ENCODE assay signal across 1 cellular context in the genomic region with DNA sequence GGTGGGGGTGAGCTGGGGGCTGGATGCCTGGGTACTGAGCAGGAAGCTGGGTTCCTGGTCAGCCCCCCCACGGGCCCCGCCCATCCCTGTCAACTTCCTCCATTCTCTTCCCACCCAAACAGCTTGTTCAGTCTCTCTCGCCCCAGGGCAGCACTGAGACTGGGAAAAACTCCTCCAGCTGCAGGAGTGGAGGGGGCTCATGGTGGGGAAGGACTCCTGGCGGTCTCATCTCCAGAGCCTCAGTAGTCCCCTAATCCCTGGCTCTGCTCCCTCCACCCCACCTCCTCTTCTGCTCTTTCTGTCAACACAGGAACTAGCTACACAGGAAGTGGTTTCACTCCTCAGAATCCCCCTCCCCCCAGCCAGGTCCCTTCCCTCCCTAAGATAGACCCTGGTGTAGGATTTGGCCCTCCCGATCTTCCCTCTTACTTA.
A peak's percentile ranks its signal among the peaks of the same experiment; 100 is the strongest.
TF ChIP-seq lines count a peak whose summit lies in the region.

A gene with protein sequence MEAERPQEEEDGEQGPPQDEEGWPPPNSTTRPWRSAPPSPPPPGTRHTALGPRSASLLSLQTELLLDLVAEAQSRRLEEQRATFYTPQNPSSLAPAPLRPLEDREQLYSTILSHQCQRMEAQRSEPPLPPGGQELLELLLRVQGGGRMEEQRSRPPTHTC (minus strand): TSS at position 36 of the 432 bp plus-strand sequence. CDS start 130 bp downstream, outside the sequence.

TF ChIP-seq in K562, 482 proteins besides CTCF, POLR2A, EP300 and RAD21 (continued from another document and continues in another):
- TF ChIP-seq, protein P1, sequence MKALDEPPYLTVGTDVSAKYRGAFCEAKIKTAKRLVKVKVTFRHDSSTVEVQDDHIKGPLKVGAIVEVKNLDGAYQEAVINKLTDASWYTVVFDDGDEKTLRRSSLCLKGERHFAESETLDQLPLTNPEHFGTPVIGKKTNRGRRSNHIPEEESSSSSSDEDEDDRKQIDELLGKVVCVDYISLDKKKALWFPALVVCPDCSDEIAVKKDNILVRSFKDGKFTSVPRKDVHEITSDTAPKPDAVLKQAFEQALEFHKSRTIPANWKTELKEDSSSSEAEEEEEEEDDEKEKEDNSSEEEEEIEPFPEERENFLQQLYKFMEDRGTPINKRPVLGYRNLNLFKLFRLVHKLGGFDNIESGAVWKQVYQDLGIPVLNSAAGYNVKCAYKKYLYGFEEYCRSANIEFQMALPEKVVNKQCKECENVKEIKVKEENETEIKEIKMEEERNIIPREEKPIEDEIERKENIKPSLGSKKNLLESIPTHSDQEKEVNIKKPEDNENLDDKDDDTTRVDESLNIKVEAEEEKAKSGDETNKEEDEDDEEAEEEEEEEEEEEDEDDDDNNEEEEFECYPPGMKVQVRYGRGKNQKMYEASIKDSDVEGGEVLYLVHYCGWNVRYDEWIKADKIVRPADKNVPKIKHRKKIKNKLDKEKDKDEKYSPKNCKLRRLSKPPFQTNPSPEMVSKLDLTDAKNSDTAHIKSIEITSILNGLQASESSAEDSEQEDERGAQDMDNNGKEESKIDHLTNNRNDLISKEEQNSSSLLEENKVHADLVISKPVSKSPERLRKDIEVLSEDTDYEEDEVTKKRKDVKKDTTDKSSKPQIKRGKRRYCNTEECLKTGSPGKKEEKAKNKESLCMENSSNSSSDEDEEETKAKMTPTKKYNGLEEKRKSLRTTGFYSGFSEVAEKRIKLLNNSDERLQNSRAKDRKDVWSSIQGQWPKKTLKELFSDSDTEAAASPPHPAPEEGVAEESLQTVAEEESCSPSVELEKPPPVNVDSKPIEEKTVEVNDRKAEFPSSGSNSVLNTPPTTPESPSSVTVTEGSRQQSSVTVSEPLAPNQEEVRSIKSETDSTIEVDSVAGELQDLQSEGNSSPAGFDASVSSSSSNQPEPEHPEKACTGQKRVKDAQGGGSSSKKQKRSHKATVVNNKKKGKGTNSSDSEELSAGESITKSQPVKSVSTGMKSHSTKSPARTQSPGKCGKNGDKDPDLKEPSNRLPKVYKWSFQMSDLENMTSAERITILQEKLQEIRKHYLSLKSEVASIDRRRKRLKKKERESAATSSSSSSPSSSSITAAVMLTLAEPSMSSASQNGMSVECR (CRISPR knock-in tag; IDR thresholded peaks at IDR 0.05) = no peak; the same call in none of the 2 replicates
- TF ChIP-seq ZNF695 (CRISPR knock-in tag; IDR thresholded peaks at IDR 0.05) (no peak), GATA2 (CRISPR knock-in tag; IDR thresholded peaks at IDR 0.05) (no peak), HNRNPUL1 (IDR thresholded peaks at IDR 0.05; ENCODE audit: low read length) (no peak), ZNF384 (IDR thresholded peaks at IDR 0.05; ENCODE audit: low read depth, low read length) (no peak), MEF2A (IDR thresholded peaks at IDR 0.05; ENCODE audit: control insufficient read depth, low read depth, low read length) (no peak), ZZZ3 (IDR thresholded peaks at IDR 0.05) (no peak), ZFX (CRISPR knock-in tag; IDR thresholded peaks at IDR 0.05) (no peak), BRCA1 (IDR thresholded peaks at IDR 0.05) (no peak), BRCA1 (CRISPR knock-in tag; IDR thresholded peaks at IDR 0.05) (no peak), FOSL1 (tag; conservative IDR thresholded peaks at IDR 0.05) (no peak), DPF2 (IDR thresholded peaks at IDR 0.05) (peak; percentile 68; the same call in 1 of the 2 replicates), GTF2F1 (IDR thresholded peaks at IDR 0.05; ENCODE audit: low read depth, low read length) (no peak), PRMT5 (CRISPR knock-in tag; IDR thresholded peaks at IDR 0.05) (no peak), SMARCE1 (IDR thresholded peaks at IDR 0.05) (peak; percentile 55), CREM (IDR thresholded peaks at IDR 0.05; ENCODE audit: low read depth) (no peak), PHB (CRISPR knock-in tag; IDR thresholded peaks at IDR 0.05) (no peak), SIX5 (IDR thresholded peaks at IDR 0.05; ENCODE audit: borderline replicate concordance in 1 of 2, insufficient read depth in 1 of 2, low read depth in 1 of 2, low read length in 2 of 2) (no peak), L3MBTL2 (IDR thresholded peaks at IDR 0.05) (no peak), PTBP1 (IDR thresholded peaks at IDR 0.05; ENCODE audit: low read depth, low read length) (no peak), EGR1 (conservative IDR thresholded peaks at IDR 0.05) (no peak), NFE2 (IDR thresholded peaks at IDR 0.05; ENCODE audit: low read depth) (no peak), NUFIP1 (IDR thresholded peaks at IDR 0.05; ENCODE audit: partially characterized antibody) (no peak), KDM1A (IDR thresholded peaks at IDR 0.05) (peak in 1 of 2 experiments; percentile 49; a peak in 1 of 4 replicates), CSDE1 (IDR thresholded peaks at IDR 0.05) (no peak), ZC3H11A (IDR thresholded peaks at IDR 0.05; ENCODE audit: low read depth, low read length) (no peak), DIDO1 (tag; IDR thresholded peaks at IDR 0.05; ENCODE audit: low read depth) (no peak), CCAR2 (IDR thresholded peaks at IDR 0.05; ENCODE audit: low read depth, low read length) (no peak), COPS2 (conservative IDR thresholded peaks at IDR 0.05) (no peak), PTRF (tag; IDR thresholded peaks at IDR 0.05) (no peak)
- TF ChIP-seq, protein P2, sequence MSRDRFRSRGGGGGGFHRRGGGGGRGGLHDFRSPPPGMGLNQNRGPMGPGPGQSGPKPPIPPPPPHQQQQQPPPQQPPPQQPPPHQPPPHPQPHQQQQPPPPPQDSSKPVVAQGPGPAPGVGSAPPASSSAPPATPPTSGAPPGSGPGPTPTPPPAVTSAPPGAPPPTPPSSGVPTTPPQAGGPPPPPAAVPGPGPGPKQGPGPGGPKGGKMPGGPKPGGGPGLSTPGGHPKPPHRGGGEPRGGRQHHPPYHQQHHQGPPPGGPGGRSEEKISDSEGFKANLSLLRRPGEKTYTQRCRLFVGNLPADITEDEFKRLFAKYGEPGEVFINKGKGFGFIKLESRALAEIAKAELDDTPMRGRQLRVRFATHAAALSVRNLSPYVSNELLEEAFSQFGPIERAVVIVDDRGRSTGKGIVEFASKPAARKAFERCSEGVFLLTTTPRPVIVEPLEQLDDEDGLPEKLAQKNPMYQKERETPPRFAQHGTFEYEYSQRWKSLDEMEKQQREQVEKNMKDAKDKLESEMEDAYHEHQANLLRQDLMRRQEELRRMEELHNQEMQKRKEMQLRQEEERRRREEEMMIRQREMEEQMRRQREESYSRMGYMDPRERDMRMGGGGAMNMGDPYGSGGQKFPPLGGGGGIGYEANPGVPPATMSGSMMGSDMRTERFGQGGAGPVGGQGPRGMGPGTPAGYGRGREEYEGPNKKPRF (IDR thresholded peaks at IDR 0.05; ENCODE audit: low read depth, low read length) = no peak
- TF ChIP-seq, protein P3, sequence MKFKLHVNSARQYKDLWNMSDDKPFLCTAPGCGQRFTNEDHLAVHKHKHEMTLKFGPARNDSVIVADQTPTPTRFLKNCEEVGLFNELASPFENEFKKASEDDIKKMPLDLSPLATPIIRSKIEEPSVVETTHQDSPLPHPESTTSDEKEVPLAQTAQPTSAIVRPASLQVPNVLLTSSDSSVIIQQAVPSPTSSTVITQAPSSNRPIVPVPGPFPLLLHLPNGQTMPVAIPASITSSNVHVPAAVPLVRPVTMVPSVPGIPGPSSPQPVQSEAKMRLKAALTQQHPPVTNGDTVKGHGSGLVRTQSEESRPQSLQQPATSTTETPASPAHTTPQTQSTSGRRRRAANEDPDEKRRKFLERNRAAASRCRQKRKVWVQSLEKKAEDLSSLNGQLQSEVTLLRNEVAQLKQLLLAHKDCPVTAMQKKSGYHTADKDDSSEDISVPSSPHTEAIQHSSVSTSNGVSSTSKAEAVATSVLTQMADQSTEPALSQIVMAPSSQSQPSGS (CRISPR knock-in tag; IDR thresholded peaks at IDR 0.05) = no peak
- TF ChIP-seq, protein P4, sequence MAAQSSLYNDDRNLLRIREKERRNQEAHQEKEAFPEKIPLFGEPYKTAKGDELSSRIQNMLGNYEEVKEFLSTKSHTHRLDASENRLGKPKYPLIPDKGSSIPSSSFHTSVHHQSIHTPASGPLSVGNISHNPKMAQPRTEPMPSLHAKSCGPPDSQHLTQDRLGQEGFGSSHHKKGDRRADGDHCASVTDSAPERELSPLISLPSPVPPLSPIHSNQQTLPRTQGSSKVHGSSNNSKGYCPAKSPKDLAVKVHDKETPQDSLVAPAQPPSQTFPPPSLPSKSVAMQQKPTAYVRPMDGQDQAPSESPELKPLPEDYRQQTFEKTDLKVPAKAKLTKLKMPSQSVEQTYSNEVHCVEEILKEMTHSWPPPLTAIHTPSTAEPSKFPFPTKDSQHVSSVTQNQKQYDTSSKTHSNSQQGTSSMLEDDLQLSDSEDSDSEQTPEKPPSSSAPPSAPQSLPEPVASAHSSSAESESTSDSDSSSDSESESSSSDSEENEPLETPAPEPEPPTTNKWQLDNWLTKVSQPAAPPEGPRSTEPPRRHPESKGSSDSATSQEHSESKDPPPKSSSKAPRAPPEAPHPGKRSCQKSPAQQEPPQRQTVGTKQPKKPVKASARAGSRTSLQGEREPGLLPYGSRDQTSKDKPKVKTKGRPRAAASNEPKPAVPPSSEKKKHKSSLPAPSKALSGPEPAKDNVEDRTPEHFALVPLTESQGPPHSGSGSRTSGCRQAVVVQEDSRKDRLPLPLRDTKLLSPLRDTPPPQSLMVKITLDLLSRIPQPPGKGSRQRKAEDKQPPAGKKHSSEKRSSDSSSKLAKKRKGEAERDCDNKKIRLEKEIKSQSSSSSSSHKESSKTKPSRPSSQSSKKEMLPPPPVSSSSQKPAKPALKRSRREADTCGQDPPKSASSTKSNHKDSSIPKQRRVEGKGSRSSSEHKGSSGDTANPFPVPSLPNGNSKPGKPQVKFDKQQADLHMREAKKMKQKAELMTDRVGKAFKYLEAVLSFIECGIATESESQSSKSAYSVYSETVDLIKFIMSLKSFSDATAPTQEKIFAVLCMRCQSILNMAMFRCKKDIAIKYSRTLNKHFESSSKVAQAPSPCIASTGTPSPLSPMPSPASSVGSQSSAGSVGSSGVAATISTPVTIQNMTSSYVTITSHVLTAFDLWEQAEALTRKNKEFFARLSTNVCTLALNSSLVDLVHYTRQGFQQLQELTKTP (IDR thresholded peaks at IDR 0.05; ENCODE audit: low read depth in 1 of 2, partially characterized antibody in 2 of 2) = peak in 1 of 2 experiments; percentile 76
- TF ChIP-seq, protein P5, sequence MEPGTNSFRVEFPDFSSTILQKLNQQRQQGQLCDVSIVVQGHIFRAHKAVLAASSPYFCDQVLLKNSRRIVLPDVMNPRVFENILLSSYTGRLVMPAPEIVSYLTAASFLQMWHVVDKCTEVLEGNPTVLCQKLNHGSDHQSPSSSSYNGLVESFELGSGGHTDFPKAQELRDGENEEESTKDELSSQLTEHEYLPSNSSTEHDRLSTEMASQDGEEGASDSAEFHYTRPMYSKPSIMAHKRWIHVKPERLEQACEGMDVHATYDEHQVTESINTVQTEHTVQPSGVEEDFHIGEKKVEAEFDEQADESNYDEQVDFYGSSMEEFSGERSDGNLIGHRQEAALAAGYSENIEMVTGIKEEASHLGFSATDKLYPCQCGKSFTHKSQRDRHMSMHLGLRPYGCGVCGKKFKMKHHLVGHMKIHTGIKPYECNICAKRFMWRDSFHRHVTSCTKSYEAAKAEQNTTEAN (CRISPR knock-in tag; IDR thresholded peaks at IDR 0.05) = no peak
- TF ChIP-seq, protein P6, sequence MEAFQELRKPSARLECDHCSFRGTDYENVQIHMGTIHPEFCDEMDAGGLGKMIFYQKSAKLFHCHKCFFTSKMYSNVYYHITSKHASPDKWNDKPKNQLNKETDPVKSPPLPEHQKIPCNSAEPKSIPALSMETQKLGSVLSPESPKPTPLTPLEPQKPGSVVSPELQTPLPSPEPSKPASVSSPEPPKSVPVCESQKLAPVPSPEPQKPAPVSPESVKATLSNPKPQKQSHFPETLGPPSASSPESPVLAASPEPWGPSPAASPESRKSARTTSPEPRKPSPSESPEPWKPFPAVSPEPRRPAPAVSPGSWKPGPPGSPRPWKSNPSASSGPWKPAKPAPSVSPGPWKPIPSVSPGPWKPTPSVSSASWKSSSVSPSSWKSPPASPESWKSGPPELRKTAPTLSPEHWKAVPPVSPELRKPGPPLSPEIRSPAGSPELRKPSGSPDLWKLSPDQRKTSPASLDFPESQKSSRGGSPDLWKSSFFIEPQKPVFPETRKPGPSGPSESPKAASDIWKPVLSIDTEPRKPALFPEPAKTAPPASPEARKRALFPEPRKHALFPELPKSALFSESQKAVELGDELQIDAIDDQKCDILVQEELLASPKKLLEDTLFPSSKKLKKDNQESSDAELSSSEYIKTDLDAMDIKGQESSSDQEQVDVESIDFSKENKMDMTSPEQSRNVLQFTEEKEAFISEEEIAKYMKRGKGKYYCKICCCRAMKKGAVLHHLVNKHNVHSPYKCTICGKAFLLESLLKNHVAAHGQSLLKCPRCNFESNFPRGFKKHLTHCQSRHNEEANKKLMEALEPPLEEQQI (IDR thresholded peaks at IDR 0.05) = no peak
- TF ChIP-seq, protein P7, sequence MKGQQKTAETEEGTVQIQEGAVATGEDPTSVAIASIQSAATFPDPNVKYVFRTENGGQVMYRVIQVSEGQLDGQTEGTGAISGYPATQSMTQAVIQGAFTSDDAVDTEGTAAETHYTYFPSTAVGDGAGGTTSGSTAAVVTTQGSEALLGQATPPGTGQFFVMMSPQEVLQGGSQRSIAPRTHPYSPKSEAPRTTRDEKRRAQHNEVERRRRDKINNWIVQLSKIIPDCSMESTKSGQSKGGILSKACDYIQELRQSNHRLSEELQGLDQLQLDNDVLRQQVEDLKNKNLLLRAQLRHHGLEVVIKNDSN (CRISPR knock-in tag; IDR thresholded peaks at IDR 0.05) = no peak
- TF ChIP-seq, protein P8, sequence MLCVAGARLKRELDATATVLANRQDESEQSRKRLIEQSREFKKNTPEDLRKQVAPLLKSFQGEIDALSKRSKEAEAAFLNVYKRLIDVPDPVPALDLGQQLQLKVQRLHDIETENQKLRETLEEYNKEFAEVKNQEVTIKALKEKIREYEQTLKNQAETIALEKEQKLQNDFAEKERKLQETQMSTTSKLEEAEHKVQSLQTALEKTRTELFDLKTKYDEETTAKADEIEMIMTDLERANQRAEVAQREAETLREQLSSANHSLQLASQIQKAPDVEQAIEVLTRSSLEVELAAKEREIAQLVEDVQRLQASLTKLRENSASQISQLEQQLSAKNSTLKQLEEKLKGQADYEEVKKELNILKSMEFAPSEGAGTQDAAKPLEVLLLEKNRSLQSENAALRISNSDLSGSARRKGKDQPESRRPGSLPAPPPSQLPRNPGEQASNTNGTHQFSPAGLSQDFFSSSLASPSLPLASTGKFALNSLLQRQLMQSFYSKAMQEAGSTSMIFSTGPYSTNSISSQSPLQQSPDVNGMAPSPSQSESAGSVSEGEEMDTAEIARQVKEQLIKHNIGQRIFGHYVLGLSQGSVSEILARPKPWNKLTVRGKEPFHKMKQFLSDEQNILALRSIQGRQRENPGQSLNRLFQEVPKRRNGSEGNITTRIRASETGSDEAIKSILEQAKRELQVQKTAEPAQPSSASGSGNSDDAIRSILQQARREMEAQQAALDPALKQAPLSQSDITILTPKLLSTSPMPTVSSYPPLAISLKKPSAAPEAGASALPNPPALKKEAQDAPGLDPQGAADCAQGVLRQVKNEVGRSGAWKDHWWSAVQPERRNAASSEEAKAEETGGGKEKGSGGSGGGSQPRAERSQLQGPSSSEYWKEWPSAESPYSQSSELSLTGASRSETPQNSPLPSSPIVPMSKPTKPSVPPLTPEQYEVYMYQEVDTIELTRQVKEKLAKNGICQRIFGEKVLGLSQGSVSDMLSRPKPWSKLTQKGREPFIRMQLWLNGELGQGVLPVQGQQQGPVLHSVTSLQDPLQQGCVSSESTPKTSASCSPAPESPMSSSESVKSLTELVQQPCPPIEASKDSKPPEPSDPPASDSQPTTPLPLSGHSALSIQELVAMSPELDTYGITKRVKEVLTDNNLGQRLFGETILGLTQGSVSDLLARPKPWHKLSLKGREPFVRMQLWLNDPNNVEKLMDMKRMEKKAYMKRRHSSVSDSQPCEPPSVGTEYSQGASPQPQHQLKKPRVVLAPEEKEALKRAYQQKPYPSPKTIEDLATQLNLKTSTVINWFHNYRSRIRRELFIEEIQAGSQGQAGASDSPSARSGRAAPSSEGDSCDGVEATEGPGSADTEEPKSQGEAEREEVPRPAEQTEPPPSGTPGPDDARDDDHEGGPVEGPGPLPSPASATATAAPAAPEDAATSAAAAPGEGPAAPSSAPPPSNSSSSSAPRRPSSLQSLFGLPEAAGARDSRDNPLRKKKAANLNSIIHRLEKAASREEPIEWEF (CRISPR knock-in tag; IDR thresholded peaks at IDR 0.05) = no peak
